8 cellular contexts compared by ENCODE assay signal in the genomic region with DNA sequence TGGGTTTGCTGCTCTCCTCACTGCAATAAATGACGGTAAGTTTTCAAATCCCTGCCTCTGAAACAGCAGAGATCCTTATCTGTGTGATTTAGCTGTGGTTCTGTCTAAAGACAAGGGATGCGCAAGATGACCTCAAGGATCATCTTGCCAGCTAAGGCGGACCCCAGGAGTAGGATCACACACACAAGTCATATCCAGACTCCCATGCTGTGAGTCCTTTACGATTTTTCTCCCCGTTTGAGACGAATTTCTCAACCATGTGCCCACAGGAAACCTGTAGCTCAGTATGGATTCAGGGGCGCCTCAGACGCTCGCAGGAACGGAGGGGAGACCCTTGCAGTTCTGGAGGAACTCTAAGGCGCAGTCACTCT. TPM values are rescaled to one million over a fixed set of nuclear protein-coding genes. Genes with fewer than 3 reads are reported as not detected.
DNase-seq lines count a peak whose midpoint lies in the region; ATAC-seq, FAIRE-seq and TF ChIP-seq lines count a peak whose summit lies in the region.

No MANE protein-coding gene starts in this region.

- H3K4me3 ChIP-seq in lung = peak overlapping the region; percentile 93

- H3K27me3 Mint-ChIP-seq in central memory CD8-positive, alpha-beta T cell = peaks cover 11% of the 10 kb centered on the region
- no peaks in the 10 kb centered on the region for H3K27me3 Mint-ChIP-seq in type B pancreatic cell

- H3K36me3 Mint-ChIP-seq in central memory CD8-positive, alpha-beta T cell (ENCODE audit: insufficient read depth) = peaks cover 8% of the 10 kb centered on the region
- no peaks in the 10 kb centered on the region for H3K36me3 Mint-ChIP-seq in type B pancreatic cell

- H3K27ac Mint-ChIP-seq in central memory CD8-positive, alpha-beta T cell (ENCODE audit: low read depth) = peak overlapping the region; percentile 96
- H3K27ac Mint-ChIP-seq in type B pancreatic cell = peak overlapping the region; percentile 99

- peaks cover 5% of the 10 kb centered on the region for H3K4me1 Mint-ChIP-seq in central memory CD8-positive, alpha-beta T cell
- peaks cover 10% of the 10 kb centered on the region for H3K4me1 Mint-ChIP-seq in type B pancreatic cell (ENCODE audit: unreplicated experiment)

- no peaks in the 10 kb centered on the region for H3K9me3 Mint-ChIP-seq in central memory CD8-positive, alpha-beta T cell
- no peaks in the 10 kb centered on the region for H3K9me3 Mint-ChIP-seq in type B pancreatic cell

- ATAC-seq in GM21423 (IDR thresholded peaks at IDR 0.05; ENCODE audit: unreplicated experiment) (peak; percentile 13), lung (ENCODE audit: insufficient read depth, low FRiP score) (peak; percentile 28)
- ATAC-seq in central memory CD8-positive, alpha-beta T cell (replicated peaks; ENCODE audit: extremely low read depth, poor library complexity, severe bottlenecking) = peak; percentile 34

- no peak for TF ChIP-seq POLR2A in H54 (IDR thresholded peaks at IDR 0.05; ENCODE audit: low read depth, low read length)

- H3K27me3 ChIP-seq in lung (ENCODE audit: control insufficient read depth, insufficient read depth) = no peaks in the 10 kb centered on the region

- H3K4me1 ChIP-seq in lung (ENCODE audit: control insufficient read depth in 2 of 2, insufficient read depth in 2 of 2, low read length in 2 of 2) = peaks cover 5 to 38% of the 10 kb centered on the region in 2 donors

- DNase-seq in CMK (ENCODE audit: low read depth) (peak; percentile 12), NAMALWA (ENCODE audit: low spot score) (peak; percentile 45), lung (ENCODE audit: low spot score) (no peak), type B pancreatic cell (ENCODE audit: extremely low spot score, unreplicated experiment) (no peak), H54 (ENCODE audit: insufficient read length, low spot score) (no peak), dermis blood vessel endothelial cell (no peak)
- no peak for DNase-seq in central memory CD8-positive, alpha-beta T cell (ENCODE audit: low spot score in 2 of 2)

- H3K27ac ChIP-seq in lung (ENCODE audit: low read depth in 1 of 2, low read length in 1 of 2) = peak overlapping the region; percentile 87 to 98

- no peaks in the 10 kb centered on the region for H3K36me3 ChIP-seq in lung (ENCODE audit: control insufficient read depth in 2 of 2, insufficient read depth in 2 of 2, low read length in 2 of 2)

- WGBS in lung, 2 donors = 0% methylated on average over 11 of the region's 11 CpGs

- TF ChIP-seq CTCF in lung (IDR thresholded peaks at IDR 0.05; ENCODE audit: control extremely low read depth, extremely low read depth) (no peak), type B pancreatic cell (conservative IDR thresholded peaks at IDR 0.05) (no peak)

- H3K9me3 ChIP-seq in lung (ENCODE audit: control insufficient read depth in 2 of 2, insufficient read depth in 1 of 2, low read length in 1 of 2) = no peaks in the 10 kb centered on the region

- no peak for FAIRE-seq in H54 (lab: Jason Lieb, UNC)

- H3K4me3 Mint-ChIP-seq in central memory CD8-positive, alpha-beta T cell = peak overlapping the region; percentile 93
- H3K4me3 Mint-ChIP-seq in type B pancreatic cell = no peak overlapping the region

RNA-seq across cellular contexts. Expression of gene DCTN1, which starts 11.1 kb away (rescaled TPM):
- total RNA-seq in lung = 100 to 1,000 TPM in 1 of 2 donors, 10 to 100 TPM in 1; 98.4 to 142 TPM
- polyA plus RNA-seq in lung = 100 to 1,000 TPM in 1 of 2 donors, 10 to 100 TPM in 1; 69.9 to 110 TPM
- 120 and 165 TPM in 2 replicates for total RNA-seq in type B pancreatic cell (ENCODE audit: low replicate concordance)
- total RNA-seq in dermis blood vessel endothelial cell = 160 and 207 TPM in 2 replicates

RNA-seq across cellular contexts. Expression of gene C2orf81, which starts 30.2 kb away (rescaled TPM):
- total RNA-seq in lung (10 to 100 TPM in 1 of 2 donors, 1 to 10 TPM in 1; 3.4 to 16.9 TPM), type B pancreatic cell (ENCODE audit: low replicate concordance) (2.9 and 10.4 TPM in 2 replicates), dermis blood vessel endothelial cell (0.14 and 0.17 TPM in 2 replicates)
- 1 to 10 TPM; 7.3 TPM for polyA plus RNA-seq in lung

RNA-seq across cellular contexts. Expression of gene WDR54, which starts 30.3 kb away (rescaled TPM):
- 10 to 100 TPM; 36.1 to 42.3 TPM for total RNA-seq in lung
- 10 to 100 TPM; 15.4 to 27.9 TPM for polyA plus RNA-seq in lung
- 10.0 and 41.7 TPM in 2 replicates for total RNA-seq in type B pancreatic cell (ENCODE audit: low replicate concordance)
- 23.3 and 36.9 TPM in 2 replicates for total RNA-seq in dermis blood vessel endothelial cell

RNA-seq across cellular contexts. Expression of gene SLC4A5, which starts 48.0 kb away (rescaled TPM):
- total RNA-seq in lung (1 to 10 TPM; 5.2 to 9.6 TPM), type B pancreatic cell (ENCODE audit: low replicate concordance) (1.5 and 6.4 TPM in 2 replicates), dermis blood vessel endothelial cell (0.33 TPM in 1 of 2 replicates, not detected in the other)
- 1 to 10 TPM in 1 of 2 donors, under 1 TPM in 1; 0.85 to 2.5 TPM for polyA plus RNA-seq in lung

RNA-seq across cellular contexts. Expression of gene RTKN, which starts 50.5 kb away (rescaled TPM):
- total RNA-seq in lung (10 to 100 TPM; 37.5 to 46.0 TPM), type B pancreatic cell (ENCODE audit: low replicate concordance) (72.1 and 88.3 TPM in 2 replicates), dermis blood vessel endothelial cell (21.6 and 27.0 TPM in 2 replicates)
- 10 to 100 TPM; 21.9 to 23.7 TPM for polyA plus RNA-seq in lung

Comparison
In these comparisons a context has a peak if more than half of its experiments do, and no peak if none do; other contexts are left out.
1. DNase-seq: peak in CMK (single experiment) and NAMALWA (single experiment); none in central memory CD8-positive, alpha-beta T cell (0 of 2), lung (single experiment), type B pancreatic cell (single experiment), H54 (single experiment) and dermis blood vessel endothelial cell (single experiment).
2. Peak in every context shown above with its lines, with median percentiles within 50 percentile points of each other: ATAC-seq.